In the genomic region with DNA sequence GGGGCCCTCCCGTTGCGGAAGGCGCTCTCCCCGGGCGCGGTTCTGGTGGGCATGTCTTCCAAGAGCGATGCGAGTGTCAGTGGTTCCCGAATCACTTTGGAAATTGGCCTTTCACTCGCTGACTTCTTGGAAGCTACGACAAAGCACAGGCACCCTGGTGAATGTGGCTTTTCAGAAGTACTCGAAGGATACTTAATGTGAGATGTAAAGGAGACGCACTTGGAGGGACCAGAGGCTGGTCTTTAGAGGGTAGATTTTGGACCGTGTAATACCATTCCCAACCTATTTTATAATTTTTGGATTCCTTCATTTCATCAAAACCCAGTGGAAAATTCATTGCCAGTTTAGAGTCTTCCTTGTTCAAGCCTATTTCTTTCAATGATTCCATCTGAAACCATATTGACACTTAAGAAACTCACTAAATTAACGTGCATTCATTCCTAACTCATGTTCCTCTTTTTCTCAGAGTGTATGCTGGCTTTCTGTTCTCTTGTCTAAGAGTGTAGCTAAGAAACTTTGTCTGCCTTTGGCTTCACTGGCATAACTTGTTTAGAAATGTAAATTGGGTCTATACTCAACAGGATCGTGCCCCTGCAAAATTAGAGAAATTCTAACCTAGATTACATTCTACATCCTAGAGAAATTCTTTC, we compare ENCODE assay signal across 8 cellular contexts. TPM values are rescaled to one million over a fixed set of nuclear protein-coding genes. Genes with fewer than 3 reads are reported as not detected.
DNase-seq lines count a peak whose midpoint lies in the region; ATAC-seq and TF ChIP-seq lines count a peak whose summit lies in the region.

No MANE protein-coding gene starts in this region.

- TF ChIP-seq POLR2A in GM18505 (IDR thresholded peaks at IDR 0.05; ENCODE audit: borderline replicate concordance, extremely low read depth, insufficient read depth, insufficient read length) = no peak

- no peaks in the 10 kb centered on the region for H3K27me3 Mint-ChIP-seq in nephron (ENCODE audit: low read depth)

- H3K4me3 ChIP-seq in epithelial cell of proximal tubule (ENCODE audit: low read depth, low read length) = peak overlapping the region; percentile 78

- peaks cover 10% of the 10 kb centered on the region for H3K36me3 Mint-ChIP-seq in nephron (ENCODE audit: low read depth)

- peaks cover 21% of the 10 kb centered on the region for H3K4me1 Mint-ChIP-seq in nephron

- H3K9me3 Mint-ChIP-seq in nephron = no peaks in the 10 kb centered on the region

- TF ChIP-seq CTCF in epithelial cell of proximal tubule (conservative IDR thresholded peaks at IDR 0.05; ENCODE audit: low read depth, low read length) (no peak), nephron (IDR thresholded peaks at IDR 0.05; ENCODE audit: unreplicated experiment in 3 of 3) (no peak)

- ATAC-seq in GM18505 (IDR thresholded peaks at IDR 0.05; ENCODE audit: unreplicated experiment) = peak; percentile 22
- ATAC-seq in HG03060 (IDR thresholded peaks at IDR 0.05; ENCODE audit: low read depth, unreplicated experiment) = peak; percentile 16
- peak; percentile 62 for ATAC-seq in SK-N-SH treated with all-trans-retinoic acid at 6 μM for 48 hours
- ATAC-seq in HG03159 (IDR thresholded peaks at IDR 0.05; ENCODE audit: unreplicated experiment) = no peak

- peak overlapping the region; percentile 91 to 97 (median 95) for H3K27ac Mint-ChIP-seq in nephron

- peak overlapping the region; percentile 90 to 96 (median 92) for H3K4me3 Mint-ChIP-seq in nephron

- peak; percentile 11 for DNase-seq in A172 (ENCODE audit: low spot score)
- DNase-seq in epithelial cell of proximal tubule (ENCODE audit: low read depth) = no peak
- DNase-seq in NCI-H2029 treated with DMSO at 0.1 percent for 48 hours (lab: John Stamatoyannopoulos, UW) = no peak

TF ChIP-seq in SK-N-SH treated with all-trans-retinoic acid at 6 μM for 48 hours, 23 proteins besides CTCF, POLR2A, EP300 and RAD21:
- TF ChIP-seq ESRRG (CRISPR knock-in tag; IDR thresholded peaks at IDR 0.05) (no peak), ARNTL (CRISPR knock-in tag; IDR thresholded peaks at IDR 0.05; ENCODE audit: borderline replicate concordance, low read depth) (no peak), SNAI2 (CRISPR knock-in tag; IDR thresholded peaks at IDR 0.05) (no peak), ISL1 (CRISPR knock-in tag; IDR thresholded peaks at IDR 0.05) (no peak), GLIS3 (CRISPR knock-in tag; IDR thresholded peaks at IDR 0.05) (no peak), TCF4 (CRISPR knock-in tag; IDR thresholded peaks at IDR 0.05; ENCODE audit: borderline replicate concordance) (no peak), ZNF565 (CRISPR knock-in tag; conservative IDR thresholded peaks at IDR 0.05; ENCODE audit: low read depth) (no peak), ZC3H10 (CRISPR knock-in tag; IDR thresholded peaks at IDR 0.05) (no peak), PPARA (CRISPR knock-in tag; IDR thresholded peaks at IDR 0.05; ENCODE audit: borderline replicate concordance) (no peak), TOX (CRISPR knock-in tag; IDR thresholded peaks at IDR 0.05; ENCODE audit: borderline replicate concordance) (no peak), OSR1 (CRISPR knock-in tag; IDR thresholded peaks at IDR 0.05) (no peak)
- TF ChIP-seq, protein P1, sequence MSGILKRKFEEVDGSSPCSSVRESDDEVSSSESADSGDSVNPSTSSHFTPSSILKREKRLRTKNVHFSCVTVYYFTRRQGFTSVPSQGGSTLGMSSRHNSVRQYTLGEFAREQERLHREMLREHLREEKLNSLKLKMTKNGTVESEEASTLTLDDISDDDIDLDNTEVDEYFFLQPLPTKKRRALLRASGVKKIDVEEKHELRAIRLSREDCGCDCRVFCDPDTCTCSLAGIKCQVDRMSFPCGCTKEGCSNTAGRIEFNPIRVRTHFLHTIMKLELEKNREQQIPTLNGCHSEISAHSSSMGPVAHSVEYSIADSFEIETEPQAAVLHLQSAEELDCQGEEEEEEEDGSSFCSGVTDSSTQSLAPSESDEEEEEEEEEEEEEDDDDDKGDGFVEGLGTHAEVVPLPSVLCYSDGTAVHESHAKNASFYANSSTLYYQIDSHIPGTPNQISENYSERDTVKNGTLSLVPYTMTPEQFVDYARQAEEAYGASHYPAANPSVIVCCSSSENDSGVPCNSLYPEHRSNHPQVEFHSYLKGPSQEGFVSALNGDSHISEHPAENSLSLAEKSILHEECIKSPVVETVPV (CRISPR knock-in tag; IDR thresholded peaks at IDR 0.05) = no peak
- TF ChIP-seq, protein P2, sequence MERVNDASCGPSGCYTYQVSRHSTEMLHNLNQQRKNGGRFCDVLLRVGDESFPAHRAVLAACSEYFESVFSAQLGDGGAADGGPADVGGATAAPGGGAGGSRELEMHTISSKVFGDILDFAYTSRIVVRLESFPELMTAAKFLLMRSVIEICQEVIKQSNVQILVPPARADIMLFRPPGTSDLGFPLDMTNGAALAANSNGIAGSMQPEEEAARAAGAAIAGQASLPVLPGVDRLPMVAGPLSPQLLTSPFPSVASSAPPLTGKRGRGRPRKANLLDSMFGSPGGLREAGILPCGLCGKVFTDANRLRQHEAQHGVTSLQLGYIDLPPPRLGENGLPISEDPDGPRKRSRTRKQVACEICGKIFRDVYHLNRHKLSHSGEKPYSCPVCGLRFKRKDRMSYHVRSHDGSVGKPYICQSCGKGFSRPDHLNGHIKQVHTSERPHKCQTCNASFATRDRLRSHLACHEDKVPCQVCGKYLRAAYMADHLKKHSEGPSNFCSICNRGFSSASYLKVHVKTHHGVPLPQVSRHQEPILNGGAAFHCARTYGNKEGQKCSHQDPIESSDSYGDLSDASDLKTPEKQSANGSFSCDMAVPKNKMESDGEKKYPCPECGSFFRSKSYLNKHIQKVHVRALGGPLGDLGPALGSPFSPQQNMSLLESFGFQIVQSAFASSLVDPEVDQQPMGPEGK (CRISPR knock-in tag; IDR thresholded peaks at IDR 0.05; ENCODE audit: borderline replicate concordance) = no peak
- TF ChIP-seq, protein P3, sequence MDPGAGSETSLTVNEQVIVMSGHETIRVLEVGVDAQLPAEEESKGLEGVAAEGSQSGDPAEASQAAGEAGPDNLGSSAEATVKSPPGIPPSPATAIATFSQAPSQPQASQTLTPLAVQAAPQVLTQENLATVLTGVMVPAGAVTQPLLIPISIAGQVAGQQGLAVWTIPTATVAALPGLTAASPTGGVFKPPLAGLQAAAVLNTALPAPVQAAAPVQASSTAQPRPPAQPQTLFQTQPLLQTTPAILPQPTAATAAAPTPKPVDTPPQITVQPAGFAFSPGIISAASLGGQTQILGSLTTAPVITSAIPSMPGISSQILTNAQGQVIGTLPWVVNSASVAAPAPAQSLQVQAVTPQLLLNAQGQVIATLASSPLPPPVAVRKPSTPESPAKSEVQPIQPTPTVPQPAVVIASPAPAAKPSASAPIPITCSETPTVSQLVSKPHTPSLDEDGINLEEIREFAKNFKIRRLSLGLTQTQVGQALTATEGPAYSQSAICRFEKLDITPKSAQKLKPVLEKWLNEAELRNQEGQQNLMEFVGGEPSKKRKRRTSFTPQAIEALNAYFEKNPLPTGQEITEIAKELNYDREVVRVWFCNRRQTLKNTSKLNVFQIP (CRISPR knock-in tag; IDR thresholded peaks at IDR 0.05; ENCODE audit: borderline replicate concordance, low read depth) = no peak
- TF ChIP-seq, protein P4, sequence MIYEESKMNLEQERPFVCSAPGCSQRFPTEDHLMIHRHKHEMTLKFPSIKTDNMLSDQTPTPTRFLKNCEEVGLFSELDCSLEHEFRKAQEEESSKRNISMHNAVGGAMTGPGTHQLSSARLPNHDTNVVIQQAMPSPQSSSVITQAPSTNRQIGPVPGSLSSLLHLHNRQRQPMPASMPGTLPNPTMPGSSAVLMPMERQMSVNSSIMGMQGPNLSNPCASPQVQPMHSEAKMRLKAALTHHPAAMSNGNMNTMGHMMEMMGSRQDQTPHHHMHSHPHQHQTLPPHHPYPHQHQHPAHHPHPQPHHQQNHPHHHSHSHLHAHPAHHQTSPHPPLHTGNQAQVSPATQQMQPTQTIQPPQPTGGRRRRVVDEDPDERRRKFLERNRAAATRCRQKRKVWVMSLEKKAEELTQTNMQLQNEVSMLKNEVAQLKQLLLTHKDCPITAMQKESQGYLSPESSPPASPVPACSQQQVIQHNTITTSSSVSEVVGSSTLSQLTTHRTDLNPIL (CRISPR knock-in tag; IDR thresholded peaks at IDR 0.05; ENCODE audit: low read depth) = no peak
TF ChIP-seq in SK-N-SH treated with all-trans-retinoic acid at 6 μM for 48 hours: peak in this region for 0.

RNA-seq across cellular contexts. Expression of a gene that starts 0.6 kb away (rescaled TPM):
- total RNA-seq in A172 (2014; rRNA removed; shearing (Covaris generic)) = 14.1 and 19.0 TPM in 2 replicates
- total RNA-seq in epithelial cell of proximal tubule = 18.5 and 27.8 TPM in 2 replicates

RNA-seq across cellular contexts. Expression of a gene that starts 17.2 kb away (rescaled TPM):
- not detected in 2 replicates for total RNA-seq in A172 (2014; rRNA removed; shearing (Covaris generic))
- total RNA-seq in epithelial cell of proximal tubule = not detected in 2 replicates
